38 cellular contexts compared by ENCODE assay signal in genomic region chr16:185691-186090, GRCh38. TPM values are rescaled to one million over a fixed set of nuclear protein-coding genes. Genes with fewer than 3 reads are reported as not detected.
"Had no signal": no experiment of that assay in that cellular context is flagged by ENCODE, and none has a peak within 500 bp of the region (broad histone marks: within the 10 kb centered on the region; RNA-seq: fewer than 3 reads in every experiment).

No MANE protein-coding gene starts in this region.

- H3K27ac ChIP-seq: brain microvascular endothelial cell, coronary artery, esophagus muscularis mucosa, foreskin keratinocyte, gastrocnemius medialis, heart left ventricle, WERI-Rb-1 had no signal

- H3K4me1 ChIP-seq: foreskin keratinocyte had no signal

- H3K4me3 ChIP-seq: coronary artery, dorsolateral prefrontal cortex, esophagus muscularis mucosa, gastrocnemius medialis, heart left ventricle had no signal

- DNase-seq: activated CD4-positive, alpha-beta T cell treated with anti-CD3 and anti-CD28 coated beads for 36 hours; activated CD4-positive, alpha-beta T cell treated with anti-CD3 and anti-CD28 coated beads, Interleukin-2, amount 50 U/mL, for 1 hour; activated CD4-positive, alpha-beta T cell treated with anti-CD3 and anti-CD28 coated beads, Interleukin-2, amount 50 U/mL, for 48 hours; activated CD4-positive, CD25-positive, alpha-beta regulatory T cell; activated CD4-positive, CD25-positive, alpha-beta regulatory T cell treated with anti-CD3 and anti-CD28 coated beads, Interleukin-2, amount 50 U/mL, for 72 hours; activated CD8-positive, alpha-beta memory T cell treated with anti-CD3 and anti-CD28 coated beads for 24 hours; activated CD8-positive, alpha-beta T cell treated with anti-CD3 and anti-CD28 coated beads for 36 hours; activated effector memory CD4-positive, alpha-beta T cell treated with Interleukin-2 at 50 U/mL for 16 hours; activated gamma-delta T cell treated with Interleukin-2 at 50 U/mL for 16 hours; activated naive CD4-positive, alpha-beta T cell treated with anti-CD3 and anti-CD28 coated beads, Interleukin-2, amount 50 U/mL, for 16 hours; activated naive CD4-positive, alpha-beta T cell treated with Interleukin-2 at 50 U/mL for 16 hours; activated T-cell treated with anti-CD3 and anti-CD28 coated beads, Interleukin-2, amount 50 U/mL, for 4 hours; amniotic stem cell; anterior cingulate cortex; brain microvascular endothelial cell; dorsolateral prefrontal cortex; effector memory CD4-positive, alpha-beta T cell; endodermal cell; foreskin keratinocyte; gastrocnemius medialis; glutamatergic neuron; heart left ventricle; T-cell; T1000; WERI-Rb-1 had no signal

- H3K36me3 Mint-ChIP-seq: activated naive CD8-positive, alpha-beta T cell had no signal

- H3K9me3 ChIP-seq: esophagus muscularis mucosa, gastrocnemius medialis, heart left ventricle had no signal

- H3K9me3 Mint-ChIP-seq: activated CD8-positive, alpha-beta T cell treated with anti-CD3 and anti-CD28 coated beads for 36 hours; activated T-cell treated with anti-CD3 and anti-CD28 coated beads, Interleukin-2, amount 50 U/mL, for 4 hours; activated T-helper 17 cell treated with anti-CD3 and anti-CD28 coated beads, Interleukin-2, amount 50 U/mL, for 72 hours; central memory CD8-positive, alpha-beta T cell; dendritic cell treated with granulocyte-macrophage colony-stimulating factor and Interleukin-4, amounts not matched to agents 40 ng/mL and 50 ng/mL, for 4 days; endodermal cell; T-cell; T-helper 1 cell treated with Interleukin-12 subunit alpha and Interleukin-12 subunit beta and Interleukin-4 antibody, amounts not matched to agents 30 μg/mL and 1 μg/mL, for 36 hours had no signal

- H3K27me3 Mint-ChIP-seq: activated CD4-positive, alpha-beta T cell treated with anti-CD3 and anti-CD28 coated beads for 36 hours; activated CD8-positive, alpha-beta T cell treated with anti-CD3 and anti-CD28 coated beads for 36 hours; activated naive CD8-positive, alpha-beta T cell; activated T-helper 17 cell treated with anti-CD3 and anti-CD28 coated beads, Interleukin-2, amount 50 U/mL, for 72 hours; central memory CD8-positive, alpha-beta T cell; T-cell had no signal

- FAIRE-seq: astrocyte, bronchial epithelial cell had no signal

- H3K27me3 ChIP-seq: brain microvascular endothelial cell had no signal

- H3K27ac Mint-ChIP-seq: activated CD4-positive, alpha-beta T cell treated with anti-CD3 and anti-CD28 coated beads for 36 hours; activated CD8-positive, alpha-beta T cell treated with anti-CD3 and anti-CD28 coated beads for 36 hours; activated naive CD8-positive, alpha-beta T cell; activated T-helper 17 cell treated with anti-CD3 and anti-CD28 coated beads, Interleukin-2, amount 50 U/mL, for 72 hours; dendritic cell treated with granulocyte-macrophage colony-stimulating factor and Interleukin-4, amounts not matched to agents 40 ng/mL and 50 ng/mL, for 4 days; endodermal cell; T-cell; T-helper 1 cell treated with Interleukin-12 subunit alpha and Interleukin-12 subunit beta and Interleukin-4 antibody, amounts not matched to agents 30 μg/mL and 1 μg/mL, for 36 hours had no signal

- H3K4me1 Mint-ChIP-seq: activated T-helper 17 cell treated with anti-CD3 and anti-CD28 coated beads, Interleukin-2, amount 50 U/mL, for 72 hours; central memory CD8-positive, alpha-beta T cell; endodermal cell had no signal

- H3K4me3 Mint-ChIP-seq: activated CD4-positive, alpha-beta T cell treated with anti-CD3 and anti-CD28 coated beads for 36 hours; activated CD8-positive, alpha-beta T cell treated with anti-CD3 and anti-CD28 coated beads for 36 hours; activated naive CD8-positive, alpha-beta T cell; activated T-cell treated with anti-CD3 and anti-CD28 coated beads, Interleukin-2, amount 50 U/mL, for 4 hours; activated T-helper 17 cell treated with anti-CD3 and anti-CD28 coated beads, Interleukin-2, amount 50 U/mL, for 72 hours; central memory CD8-positive, alpha-beta T cell; dendritic cell treated with granulocyte-macrophage colony-stimulating factor and Interleukin-4, amounts not matched to agents 40 ng/mL and 50 ng/mL, for 4 days; endodermal cell; T-cell; T-helper 1 cell treated with Interleukin-12 subunit alpha and Interleukin-12 subunit beta and Interleukin-4 antibody, amounts not matched to agents 30 μg/mL and 1 μg/mL, for 36 hours had no signal

RNA-seq across cellular contexts. Expression of gene HBQ1, which starts 5.4 kb away (rescaled TPM):
- total RNA-seq: activated T-helper 17 cell treated with anti-CD3 and anti-CD28 coated beads, Interleukin-2, amount 50 U/mL, for 72 hours; bronchial epithelial cell; cardiac septum; gastrocnemius medialis; heart left ventricle; T-cell; T-helper 2 cell treated with Interferon-gamma antibody and Interleukin-4, amounts not matched to agents 100 ng/mL and 5 ng/mL, for 36 hours had no signal
- polyA plus RNA-seq: heart left ventricle had no signal

RNA-seq across cellular contexts. Expression of gene HBA1, which starts 9.2 kb away (rescaled TPM):
- total RNA-seq: activated CD4-positive, alpha-beta T cell treated with anti-CD3 and anti-CD28 coated beads for 36 hours; activated CD8-positive, alpha-beta T cell treated with anti-CD3 and anti-CD28 coated beads for 36 hours; activated T-helper 17 cell treated with anti-CD3 and anti-CD28 coated beads, Interleukin-2, amount 50 U/mL, for 72 hours; astrocyte; bronchial epithelial cell; epithelial cell of proximal tubule; foreskin keratinocyte; T-helper 2 cell treated with Interferon-gamma antibody and Interleukin-4, amounts not matched to agents 100 ng/mL and 5 ng/mL, for 36 hours had no signal

RNA-seq across cellular contexts. Expression of gene HBA2, which starts 13.0 kb away (rescaled TPM):
- total RNA-seq: activated CD4-positive, alpha-beta T cell treated with anti-CD3 and anti-CD28 coated beads for 36 hours; activated CD8-positive, alpha-beta T cell treated with anti-CD3 and anti-CD28 coated beads for 36 hours; activated T-cell treated with anti-CD3 and anti-CD28 coated beads, Interleukin-2, amount 50 U/mL, for 4 hours; activated T-helper 17 cell treated with anti-CD3 and anti-CD28 coated beads, Interleukin-2, amount 50 U/mL, for 72 hours; bronchial epithelial cell; epithelial cell of proximal tubule; foreskin keratinocyte; T-helper 2 cell treated with Interferon-gamma antibody and Interleukin-4, amounts not matched to agents 100 ng/mL and 5 ng/mL, for 36 hours had no signal
- polyA plus RNA-seq: foreskin keratinocyte had no signal

RNA-seq across cellular contexts. Expression of gene HBM, which starts 19.9 kb away (rescaled TPM):
- total RNA-seq: activated CD4-positive, alpha-beta T cell treated with anti-CD3 and anti-CD28 coated beads for 36 hours; activated CD8-positive, alpha-beta T cell treated with anti-CD3 and anti-CD28 coated beads for 36 hours; activated T-cell treated with anti-CD3 and anti-CD28 coated beads, Interleukin-2, amount 50 U/mL, for 4 hours; activated T-helper 17 cell treated with anti-CD3 and anti-CD28 coated beads, Interleukin-2, amount 50 U/mL, for 72 hours; astrocyte; bronchial epithelial cell; endodermal cell; epithelial cell of proximal tubule; foreskin keratinocyte; gastrocnemius medialis; T-cell; T-helper 2 cell treated with Interferon-gamma antibody and Interleukin-4, amounts not matched to agents 100 ng/mL and 5 ng/mL, for 36 hours had no signal
- polyA plus RNA-seq: foreskin keratinocyte, heart left ventricle had no signal

RNA-seq across cellular contexts. Expression of gene HBZ, which starts 33.2 kb away (rescaled TPM):
- total RNA-seq: activated CD4-positive, alpha-beta T cell treated with anti-CD3 and anti-CD28 coated beads for 36 hours; activated CD8-positive, alpha-beta T cell treated with anti-CD3 and anti-CD28 coated beads for 36 hours; activated T-helper 17 cell treated with anti-CD3 and anti-CD28 coated beads, Interleukin-2, amount 50 U/mL, for 72 hours; astrocyte; bronchial epithelial cell; cardiac septum; cerebellum; endodermal cell; epithelial cell of proximal tubule; esophagus muscularis mucosa; foreskin keratinocyte; gastrocnemius medialis; heart left ventricle; T-helper 2 cell treated with Interferon-gamma antibody and Interleukin-4, amounts not matched to agents 100 ng/mL and 5 ng/mL, for 36 hours had no signal
- polyA plus RNA-seq: heart left ventricle had no signal
